Comparison of ENCODE assay signal across 23 cellular contexts in the genomic region with DNA sequence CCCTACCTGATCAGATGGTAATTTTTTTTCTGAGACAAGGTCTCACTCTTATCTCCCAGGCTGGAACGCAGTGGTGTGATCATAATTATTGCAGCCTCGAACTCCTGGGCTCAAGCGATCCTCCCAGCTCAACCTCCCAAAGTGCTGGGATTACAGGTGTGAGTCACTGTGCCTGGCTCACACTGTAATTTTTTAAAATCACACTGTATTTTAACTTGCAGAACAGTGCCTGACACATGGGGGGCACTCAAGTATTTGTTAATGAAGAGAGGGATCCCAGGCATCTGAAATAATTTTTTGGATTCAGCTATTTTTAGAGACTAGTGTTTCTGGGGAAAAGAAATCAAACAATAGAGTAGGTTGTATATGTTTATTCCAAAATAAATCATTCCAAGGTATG. TPM values are rescaled to one million over a fixed set of nuclear protein-coding genes. Genes with fewer than 3 reads are reported as not detected.
DNase-seq lines count a peak whose midpoint lies in the region; ATAC-seq, FAIRE-seq and TF ChIP-seq lines count a peak whose summit lies in the region.
"Had no signal": no experiment of that assay in that cellular context is flagged by ENCODE, and none has a peak within 500 bp of the region (broad histone marks: within the 10 kb centered on the region; RNA-seq: fewer than 3 reads in every experiment).

No MANE protein-coding gene starts in this region.

- WGBS in A549 (ENCODE audit: missing lambda C conversion rate): 63% methylated on average over 3 of the region's 3 CpGs
- WGBS in K562 (ENCODE audit: insufficient coverage, low coverage, missing lambda C conversion rate): 10% methylated on average over 3 of the region's 3 CpGs
- WGBS in ovary, 3 donors: 81 to 88% (median 84%) methylated on average over 3 of the region's 3 CpGs

- H3K36me3 ChIP-seq in K562 (ENCODE audit: control insufficient read depth, insufficient read depth, low read length): no peaks in the 10 kb centered on the region
- H3K36me3 ChIP-seq in ovary: no peaks in the 10 kb centered on the region
- H3K36me3 ChIP-seq: left lung had no signal

- H3K27ac ChIP-seq in A549: no peak overlapping the region
- H3K27ac ChIP-seq in K562 (ENCODE audit: extremely low read depth, low read depth, low read length): no peak overlapping the region
- H3K27ac ChIP-seq in ovary: no peak overlapping the region
- H3K27ac ChIP-seq: coronary artery, KMS-11, left lung, tibial artery had no signal

- in situ Hi-C loops in K562 (cut with MboI): no loop called here

- H3K9me3 Mint-ChIP-seq in activated CD4-positive, alpha-beta T cell treated with anti-CD3 and anti-CD28 coated beads for 36 hours (ENCODE audit: low read depth): no peaks in the 10 kb centered on the region
- H3K9me3 Mint-ChIP-seq: activated CD4-positive, alpha-beta T cell treated with anti-CD3 and anti-CD28 coated beads, Interleukin-2, amount 10 ng/mL, durations not matched to agents 7 days and 5 days; immature natural killer cell had no signal

- peak in 1 of 2 experiments; percentile 55; a peak in 3 of 5 replicates for TF ChIP-seq RAD21 in A549 (conservative IDR thresholded peaks at IDR 0.05 in 1 of 2, IDR thresholded peaks at IDR 0.05 in 1 of 2)
- peak in 1 of 2 experiments; percentile 58; a peak in 2 of 4 replicates for TF ChIP-seq RAD21 in K562 (CRISPR knock-in tag; conservative IDR thresholded peaks at IDR 0.05 in 1 of 2, IDR thresholded peaks at IDR 0.05 in 1 of 2)

- no peak overlapping the region for H3K9ac ChIP-seq in K562 (ENCODE audit: insufficient read depth in 1 of 2, low read depth in 2 of 2, low read length in 2 of 2)
- H3K9ac ChIP-seq: KMS-11 had no signal

- H2AFZ ChIP-seq in K562 (ENCODE audit: low read depth, low read length): no peak overlapping the region; the same call in 1 of the 2 replicates

- ATAC-seq in A549: peak in 1 of 2 experiments; percentile 46; a peak in 3 of 6 replicates
- ATAC-seq in K562: peak; percentile 72
- ATAC-seq in activated CD4-positive, alpha-beta T cell treated with anti-CD3 and anti-CD28 coated beads for 36 hours: no peak
- ATAC-seq: left lung had no signal

- POLR2A ChIA-PET in A549 (lab: Yijun Ruan, JAX) (no interaction called here), K562 (lab: Yijun Ruan, JAX) (interaction anchor here (0.6 to 0.9 kb wide), 2 partner anchors 14 to 1758 kb away, joined by 3 read pairs; no protein-coding TSS in a partner anchor)
- POLR2A ChIA-PET in activated CD4-positive, alpha-beta T cell treated with anti-CD3 and anti-CD28 coated beads for 36 hours (lab: Charles Lee): no interaction called here

- TF ChIP-seq CTCF in A549 (IDR thresholded peaks at IDR 0.05): no peak
- 0 out of 3 replicates have a peak, but pooled peaks have one; percentile 4 for TF ChIP-seq CTCF in GM12872 (IDR thresholded peaks at IDR 0.05; ENCODE audit: insufficient read depth, low read depth, low read length)
- peak; percentile 23 to 58 (median 26); a peak in 3 of 6 replicates for TF ChIP-seq CTCF in K562 (IDR thresholded peaks at IDR 0.05 in 2 of 3, conservative IDR thresholded peaks at IDR 0.05 in 1 of 3; ENCODE audit: insufficient read depth in 2 of 3, low read depth in 1 of 3, low read length in 3 of 3)
- TF ChIP-seq CTCF in ovary (IDR thresholded peaks at IDR 0.05): no peak

- no peaks in the 10 kb centered on the region for H3K27me3 Mint-ChIP-seq in activated CD4-positive, alpha-beta T cell treated with anti-CD3 and anti-CD28 coated beads for 36 hours
- H3K27me3 Mint-ChIP-seq: activated CD4-positive, alpha-beta T cell treated with anti-CD3 and anti-CD28 coated beads, Interleukin-2, amount 10 ng/mL, durations not matched to agents 7 days and 5 days had no signal

- H3K36me3 Mint-ChIP-seq in activated CD4-positive, alpha-beta T cell treated with anti-CD3 and anti-CD28 coated beads for 36 hours (ENCODE audit: low read depth): no peaks in the 10 kb centered on the region

- H3K9me1 ChIP-seq in K562 (ENCODE audit: control insufficient read depth, insufficient read depth, low read length): no peaks in the 10 kb centered on the region

- CTCF ChIA-PET in A549 (lab: Yijun Ruan, JAX): interaction anchor here (0.8 to 1.7 kb wide), 5 partner anchors 21 to 59 kb away, joined by 3 to 6 read pairs (median 5); no protein-coding TSS in a partner anchor
- CTCF ChIA-PET in K562 (lab: Yijun Ruan, JAX; ENCODE audit: low intra/inter-chr PET ratio): interaction anchor here (0.9 kb wide), 1 partner anchor 53 kb away, joined by 5 read pairs; no protein-coding TSS in a partner anchor
- CTCF ChIA-PET in activated CD4-positive, alpha-beta T cell treated with anti-CD3 and anti-CD28 coated beads for 36 hours (lab: Charles Lee): interaction anchor here (0.6 kb wide), 1 partner anchor 31 kb away, joined by 3 read pairs; no protein-coding TSS in a partner anchor

- H3K4me1 Mint-ChIP-seq in activated CD4-positive, alpha-beta T cell treated with anti-CD3 and anti-CD28 coated beads for 36 hours: no peaks in the 10 kb centered on the region
- H3K4me1 Mint-ChIP-seq: activated CD4-positive, alpha-beta T cell treated with anti-CD3 and anti-CD28 coated beads, Interleukin-2, amount 10 ng/mL, durations not matched to agents 7 days and 5 days; immature natural killer cell had no signal

- H3K4me1 ChIP-seq in A549 (peaks cover 36% of the 10 kb centered on the region), K562 (replicated peaks in 1 of 2; ENCODE audit: control insufficient read depth in 2 of 2, insufficient read depth in 2 of 2, low read length in 2 of 2) (peaks cover 10% of the 10 kb centered on the region in 2 experiments; a peak in 3 of 5 replicates), ovary (ENCODE audit: insufficient read depth) (peaks cover 9% of the 10 kb centered on the region)

- H3K4me3 ChIP-seq in A549 (no peak overlapping the region), K562 (no peak overlapping the region), ovary (no peak overlapping the region)
- H3K4me3 ChIP-seq: coronary artery, left lung, tibial artery had no signal

- TF ChIP-seq EP300 in A549 (IDR thresholded peaks at IDR 0.05): no peak
- TF ChIP-seq EP300 in K562 (IDR thresholded peaks at IDR 0.05; ENCODE audit: low read length): no peak
- no peak for TF ChIP-seq EP300 in ovary (IDR thresholded peaks at IDR 0.05)

- DNase-seq in A549 (ENCODE audit: low read depth in 1 of 2, low spot score in 1 of 2) (no peak), NCI-H226 (peak; percentile 73), K562 (ENCODE audit: extremely low read depth in 1 of 4, low spot score in 3 of 4) (peak in 1 of 4 experiments; percentile 38), SIG-M5 (lab: John Stamatoyannopoulos, UW) (no peak), ovary (no peak), GDM1 (lab: John Stamatoyannopoulos, UW) (no peak)
- DNase-seq in activated CD4-positive, alpha-beta T cell treated with anti-CD3 and anti-CD28 coated beads for 36 hours: no peak
- DNase-seq: ACHN; activated CD4-positive, alpha-beta T cell treated with anti-CD3 and anti-CD28 coated beads, Interleukin-2, amount 10 ng/mL, durations not matched to agents 7 days and 5 days; C1 segment of cervical spinal cord; immature natural killer cell; left lung; midbrain; NCI-H1105 treated with DMSO at 0.1 percent for 48 hours; NCI-H510A treated with DMSO at 0.1 percent for 48 hours; nephron progenitor cell; Right ventricle myocardium superior; stimulated activated CD4-positive, alpha-beta T cell treated with anti-CD3 and anti-CD28 coated beads, Interleukin-2, amount 100 ng/mL, for 24 hours; stimulated activated naive CD4-positive, alpha-beta T cell; tibial artery had no signal

- no peak overlapping the region for H3K4me2 ChIP-seq in A549
- H3K4me2 ChIP-seq in K562 (ENCODE audit: insufficient read depth, low read length): no peak overlapping the region
- H3K4me2 ChIP-seq: KMS-11 had no signal

- no peak for FAIRE-seq in A549 (lab: Jason Lieb, UNC)
- FAIRE-seq in K562 (lab: Jason Lieb, UNC): no peak

- BruUV-seq in K562 (replicated peaks; lab: Mats Ljungman, UMichigan): no TSS peak

- H3K27me3 ChIP-seq in K562 (ENCODE audit: control insufficient read depth in 2 of 2, insufficient read depth in 2 of 2, low read length in 2 of 2) (no peaks in the 10 kb centered on the region), ovary (no peaks in the 10 kb centered on the region)
- H3K27me3 ChIP-seq: left lung, tibial artery had no signal

- intact Hi-C loops in K562 (cut with micrococcal nuclease) (loop anchor here (5.0 kb wide), 1 partner anchor 51 kb away; no protein-coding TSS in a partner anchor), ovary (cut with DNase I) (no loop called here)
- intact Hi-C loops in activated CD4-positive, alpha-beta T cell treated with anti-CD3 and anti-CD28 coated beads for 36 hours (cut with DNase I, micrococcal nuclease): no loop called here

- no peak overlapping the region for H3K27ac Mint-ChIP-seq in activated CD4-positive, alpha-beta T cell treated with anti-CD3 and anti-CD28 coated beads for 36 hours
- H3K27ac Mint-ChIP-seq: activated CD4-positive, alpha-beta T cell treated with anti-CD3 and anti-CD28 coated beads, Interleukin-2, amount 10 ng/mL, durations not matched to agents 7 days and 5 days; immature natural killer cell; nephron progenitor cell had no signal

- H3K9me3 ChIP-seq in A549: no peaks in the 10 kb centered on the region
- no peaks in the 10 kb centered on the region for H3K9me3 ChIP-seq in K562 (replicated peaks; ENCODE audit: control insufficient read depth, insufficient read depth, low read depth, low read length)
- H3K9me3 ChIP-seq in ovary: no peaks in the 10 kb centered on the region
- H3K9me3 ChIP-seq: left lung, tibial artery had no signal

- no peaks in the 10 kb centered on the region for H4K20me1 ChIP-seq in K562 (replicated peaks; ENCODE audit: control insufficient read depth, insufficient read depth, low read length)

- no peak for TF ChIP-seq POLR2A in A549 (IDR thresholded peaks at IDR 0.05; ENCODE audit: low read length)
- TF ChIP-seq POLR2A in K562 (conservative IDR thresholded peaks at IDR 0.05): no peak
- TF ChIP-seq POLR2A in ovary (IDR thresholded peaks at IDR 0.05): no peak

- no peak overlapping the region for H3K4me3 Mint-ChIP-seq in activated CD4-positive, alpha-beta T cell treated with anti-CD3 and anti-CD28 coated beads for 36 hours
- H3K4me3 Mint-ChIP-seq: activated CD4-positive, alpha-beta T cell treated with anti-CD3 and anti-CD28 coated beads, Interleukin-2, amount 10 ng/mL, durations not matched to agents 7 days and 5 days; immature natural killer cell; nephron progenitor cell had no signal

- no peaks in the 10 kb centered on the region for H3K79me2 ChIP-seq in K562 (ENCODE audit: control insufficient read depth, insufficient read depth, low read length)

RNA-seq across cellular contexts. Expression of a gene that starts 21.7 kb away (rescaled TPM):
- polyA plus RNA-seq in A549 (2011; rRNA removed): 21.4 and 23.4 TPM in 2 replicates
- 3.5 TPM in 2 replicates for polyA plus RNA-seq in A549 (2012; cell fraction: cytosol; rRNA removed)
- 3.3 and 5.4 TPM in 2 replicates for polyA plus RNA-seq in A549 (2012; cell fraction: nucleus; rRNA removed)
- polyA plus RNA-seq in A549 (2017; fragmentation: RNase III; extraction: RNeasy Plus Mini Kit Qiagen cat#74134 plus additional on column Dnase treatment): 9.0 to 12.0 TPM (median 10.1 TPM) in 3 replicates
- 27.3 and 29.3 TPM in 2 replicates for polyA minus RNA-seq in A549 (2011; rRNA and poly(A)+ RNA removed)
- total RNA-seq in K562 (2011; cell fraction: chromatin; rRNA removed; ENCODE audit: low replicate concordance): 69.0 and 93.4 TPM in 2 replicates
- 30.0 and 30.2 TPM in 2 replicates for total RNA-seq in K562 (2011; cell fraction: nucleolus; rRNA removed)
- 42.2 and 56.2 TPM in 2 replicates for total RNA-seq in K562 (2011; cell fraction: nucleoplasm; rRNA removed)
- 24.7 and 28.3 TPM in 2 replicates for total RNA-seq in K562 (2014; rRNA removed)
- 31.5 and 41.1 TPM in 2 replicates for total RNA-seq in K562 (2014; rRNA removed; fragmentation: Illumina TruSeq; extraction: Trizol)
- 22.5 and 24.4 TPM in 2 replicates for total RNA-seq in K562 (2015; rRNA removed; fragmentation: Illumina TruSeq; extraction: Trizol)
- 22.7 and 24.2 TPM in 2 replicates for total RNA-seq in K562 (2021)
- polyA plus RNA-seq in K562 (2011; rRNA removed): 24.0 and 37.8 TPM in 2 replicates
- 8.2 and 9.2 TPM in 2 replicates for polyA plus RNA-seq in K562 (2011; cell fraction: cytosol; rRNA removed)
- 21.7 and 22.5 TPM in 2 replicates for polyA plus RNA-seq in K562 (2011; cell fraction: nucleus; rRNA removed)
- polyA plus RNA-seq in K562 (2012): 16.3 and 16.8 TPM in 2 replicates
- 34.0 and 37.0 TPM in 2 replicates for polyA plus RNA-seq in K562 (2014; fragmentation: Illumina TruSeq; extraction: Trizol)
- 10 to 100 TPM; 20.2 to 23.7 TPM for polyA plus RNA-seq in K562 (2014; fragmentation: Nextera tagmentation; extraction: Ambion mirVana)
- 24.8 and 27.3 TPM in 2 replicates for polyA plus RNA-seq in K562 (2014; rRNA removed)
- 31.8 and 43.7 TPM in 2 replicates for polyA minus RNA-seq in K562 (2011; rRNA and poly(A)+ RNA removed)
- 12.8 and 24.0 TPM in 2 replicates for polyA minus RNA-seq in K562 (2011; cell fraction: cytosol; rRNA and poly(A)+ RNA removed)
- polyA minus RNA-seq in K562 (2011; cell fraction: nucleus; rRNA and poly(A)+ RNA removed): 12.5 and 22.5 TPM in 2 replicates
- 10 to 100 TPM; 34.5 to 63.4 (median 45.2) TPM for total RNA-seq in ovary
- polyA plus RNA-seq in ovary: 10 to 100 TPM; 28.0 to 80.0 TPM
- total RNA-seq in activated CD4-positive, alpha-beta T cell treated with anti-CD3 and anti-CD28 coated beads for 36 hours: 10 to 100 TPM; 69.7 to 90.4 TPM

Comparison
In these comparisons a context has a peak if more than half of its experiments do, and no peak if none do; other contexts are left out.
1. CTCF ChIP-seq: peak in GM12872 (single experiment) and K562 (3 of 3); none in A549 (single experiment) and ovary (0 of 3).